ENCODE assay signal across 18 cellular contexts in the genomic region with DNA sequence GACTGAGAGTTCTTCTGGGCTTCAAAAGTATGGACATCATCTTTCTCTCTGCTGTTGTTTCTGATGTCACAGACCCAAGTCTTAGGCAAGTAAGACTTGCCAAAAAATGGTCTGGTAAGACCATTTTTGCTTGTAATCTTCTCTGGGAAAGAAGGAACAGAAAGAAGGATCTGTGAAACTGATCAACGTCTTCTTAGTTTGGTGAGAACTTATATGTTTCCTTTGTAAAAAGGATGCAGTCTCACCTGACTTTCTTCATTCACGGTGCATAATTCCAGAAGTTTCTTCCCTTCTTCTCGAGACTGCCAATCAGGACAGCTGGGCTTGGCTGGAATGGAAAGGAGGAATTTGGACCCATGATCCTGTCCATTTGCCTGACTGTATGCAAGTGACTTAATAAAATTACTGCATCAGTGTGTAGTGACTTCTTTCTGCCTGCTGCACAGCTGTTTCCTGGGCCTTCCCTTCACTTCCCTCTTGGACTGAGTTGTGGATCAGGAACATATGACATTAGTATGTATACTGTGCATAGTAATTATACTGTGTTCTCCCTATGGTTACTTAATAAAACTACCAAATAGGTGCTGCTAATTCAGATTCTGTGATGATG. TPM values are rescaled to one million over a fixed set of nuclear protein-coding genes. Genes with fewer than 3 reads are reported as not detected.
DNase-seq lines count a peak whose midpoint lies in the region; ATAC-seq and TF ChIP-seq lines count a peak whose summit lies in the region.
"Had no signal": no experiment of that assay in that cellular context is flagged by ENCODE, and none has a peak within 500 bp of the region (broad histone marks: within the 10 kb centered on the region; RNA-seq: fewer than 3 reads in every experiment).

No MANE protein-coding gene starts in this region.

- peak overlapping the region; percentile 58 for H3K4me2 ChIP-seq in GM23248 (ENCODE audit: unreplicated experiment)
- peak overlapping the region; percentile 56 for H3K4me2 ChIP-seq in PC-9
- H3K4me2 ChIP-seq: BLaER1 had no signal

- H2AFZ ChIP-seq in GM23248: peak overlapping the region; percentile 11; the same call in 1 of the 2 replicates
- no peak overlapping the region; the same call in 1 of the 2 replicates for H2AFZ ChIP-seq in PC-9

- POLR2A ChIA-PET in PC-9 (lab: Charles Lee; ENCODE audit: unreplicated experiment): interaction anchor here (0.6 kb wide), 2 partner anchors 66 to 567 kb away, joined by 3 to 4 read pairs; no protein-coding TSS in a partner anchor

- H3K79me2 ChIP-seq in GM23248 (ENCODE audit: insufficient read depth): no peaks in the 10 kb centered on the region
- no peaks in the 10 kb centered on the region for H3K79me2 ChIP-seq in PC-9 (ENCODE audit: low read depth)

- H3K27ac ChIP-seq in GM23248 (peak overlapping the region; percentile 75), PC-9 (peak overlapping the region; percentile 92), esophagus (ENCODE audit: low read depth in 2 of 2, low read length in 1 of 2) (peak overlapping the region; percentile 83 to 91)
- H3K27ac ChIP-seq: BLaER1, dorsolateral prefrontal cortex had no signal

- H3K4me1 ChIP-seq in GM23248 (ENCODE audit: insufficient read depth): peaks cover 54% of the 10 kb centered on the region
- peaks cover 41% of the 10 kb centered on the region for H3K4me1 ChIP-seq in PC-9 (replicated peaks; ENCODE audit: insufficient read depth)
- H3K4me1 ChIP-seq in esophagus (ENCODE audit: control insufficient read depth in 2 of 2, insufficient read depth in 2 of 2, low read length in 1 of 2): peaks cover 0 to 3% of the 10 kb centered on the region in 2 donors

- H3K9me3 ChIP-seq in GM23248 (ENCODE audit: low read depth) (no peaks in the 10 kb centered on the region), PC-9 (ENCODE audit: insufficient read depth, low read depth) (no peaks in the 10 kb centered on the region), esophagus (ENCODE audit: control insufficient read depth in 2 of 2, insufficient read depth in 1 of 2, low read depth in 1 of 2, low read length in 1 of 2) (no peaks in the 10 kb centered on the region)
- H3K9me3 ChIP-seq: BLaER1 had no signal

- in situ Hi-C loops in GM23248 (cut with MboI): no loop called here

- H3K27me3 ChIP-seq in GM23248 (replicated peaks; ENCODE audit: insufficient read depth): no peaks in the 10 kb centered on the region
- no peaks in the 10 kb centered on the region for H3K27me3 ChIP-seq in PC-9 (ENCODE audit: insufficient read depth, low read depth)
- H3K27me3 ChIP-seq in esophagus (ENCODE audit: control insufficient read depth in 1 of 2, insufficient read depth in 2 of 2, low read length in 2 of 2): no peaks in the 10 kb centered on the region
- H3K27me3 ChIP-seq: BLaER1, dorsolateral prefrontal cortex had no signal

- peak; percentile 53 for ATAC-seq in sciatic nerve
- no peak for ATAC-seq in GM19395 (IDR thresholded peaks at IDR 0.05; ENCODE audit: unreplicated experiment)
- ATAC-seq in left lobe of liver: no peak
- ATAC-seq: Panc1 had no signal

- H3F3A ChIP-seq in GM23248 (ENCODE audit: insufficient read depth) (peaks cover 40% of the 10 kb centered on the region), PC-9 (ENCODE audit: insufficient read depth, low read depth) (peaks cover 28% of the 10 kb centered on the region)

- DNase-seq in GM23248 (peak; percentile 17), PC-9 (no peak), sciatic nerve (ENCODE audit: low spot score) (no peak), NCI-H1092 treated with DMSO at 0.1 percent for 48 hours (lab: John Stamatoyannopoulos, UW) (no peak), left lobe of liver (ENCODE audit: low spot score) (no peak), NCI-H446 (lab: John Stamatoyannopoulos, UW) (no peak)
- DNase-seq: activated naive CD4-positive, alpha-beta T cell treated with Interleukin-2 at 50 U/mL for 16 hours; DND-41; dorsolateral prefrontal cortex; NCI-H1417 treated with DMSO at 0.1 percent for 48 hours; NCI-H524; nucleus accumbens; stimulated activated naive CD4-positive, alpha-beta T cell; T-helper 1 cell had no signal

- 22 to 29% methylated on average over 3 of the region's 3 CpGs for WGBS in GM23248 (ENCODE audit: low coverage in 1 of 2, low lambda C conversion rate in 2 of 2, missing lambda C conversion rate in 2 of 2), 2 experiments
- WGBS in esophagus, 2 donors: 46 to 72% methylated on average over 3 of the region's 3 CpGs

- H3K9me2 ChIP-seq in GM23248 (ENCODE audit: insufficient read depth): no peaks in the 10 kb centered on the region
- H3K9me2 ChIP-seq in PC-9 (ENCODE audit: insufficient read depth): no peaks in the 10 kb centered on the region

- no peaks in the 10 kb centered on the region for H4K20me1 ChIP-seq in GM23248 (ENCODE audit: insufficient read depth)
- H4K20me1 ChIP-seq in PC-9 (ENCODE audit: insufficient read depth): no peaks in the 10 kb centered on the region
- H4K20me1 ChIP-seq: BLaER1 had no signal

- peak overlapping the region; percentile 23; the same call in 1 of the 2 replicates for H3K9ac ChIP-seq in GM23248
- H3K9ac ChIP-seq: BLaER1 had no signal

- CTCF ChIA-PET in PC-9 (lab: Charles Lee): no interaction called here

- no peaks in the 10 kb centered on the region for H3K36me3 ChIP-seq in GM23248 (ENCODE audit: low read depth)
- H3K36me3 ChIP-seq in PC-9 (ENCODE audit: low read depth): no peaks in the 10 kb centered on the region
- H3K36me3 ChIP-seq in esophagus (ENCODE audit: control insufficient read depth in 2 of 2, insufficient read depth in 2 of 2, low read length in 1 of 2): no peaks in the 10 kb centered on the region
- H3K36me3 ChIP-seq: BLaER1 had no signal

- intact Hi-C loops in PC-9 (cut with micrococcal nuclease; ENCODE audit: unreplicated experiment): no loop called here
- intact Hi-C loops in sciatic nerve (cut with DNase I): no loop called here

- TF ChIP-seq CTCF in PC-9 (conservative IDR thresholded peaks at IDR 0.05): no peak

- BruUV-seq in PC-9 (replicated peaks; lab: Mats Ljungman, UMichigan): no TSS peak

- H3K4me3 ChIP-seq in GM23248 (no peak overlapping the region), PC-9 (no peak overlapping the region), esophagus (ENCODE audit: low read depth in 1 of 2, low read length in 2 of 2) (no peak overlapping the region)
- H3K4me3 ChIP-seq: BLaER1, dorsolateral prefrontal cortex had no signal

RNA-seq across cellular contexts. Expression of a gene that starts 7.5 kb away (rescaled TPM):
- total RNA-seq in GM23248 (2014; rRNA removed; shearing (Covaris generic)): 21.3 and 28.1 TPM in 2 replicates
- polyA plus RNA-seq in GM23248 (2016; fragmentation: Nextera tagmentation; extraction: Ambion mirVana): 8.9 and 9.2 TPM in 2 replicates
- total RNA-seq in PC-9 (2021): 12.7 and 14.1 TPM in 2 replicates
- 1 to 10 TPM; 3.4 to 4.8 TPM for polyA plus RNA-seq in esophagus
- total RNA-seq in sciatic nerve: 16.6 TPM
- 9.5 TPM for total RNA-seq in left lobe of liver
